1 cellular context compared by ENCODE assay signal in the genomic region with DNA sequence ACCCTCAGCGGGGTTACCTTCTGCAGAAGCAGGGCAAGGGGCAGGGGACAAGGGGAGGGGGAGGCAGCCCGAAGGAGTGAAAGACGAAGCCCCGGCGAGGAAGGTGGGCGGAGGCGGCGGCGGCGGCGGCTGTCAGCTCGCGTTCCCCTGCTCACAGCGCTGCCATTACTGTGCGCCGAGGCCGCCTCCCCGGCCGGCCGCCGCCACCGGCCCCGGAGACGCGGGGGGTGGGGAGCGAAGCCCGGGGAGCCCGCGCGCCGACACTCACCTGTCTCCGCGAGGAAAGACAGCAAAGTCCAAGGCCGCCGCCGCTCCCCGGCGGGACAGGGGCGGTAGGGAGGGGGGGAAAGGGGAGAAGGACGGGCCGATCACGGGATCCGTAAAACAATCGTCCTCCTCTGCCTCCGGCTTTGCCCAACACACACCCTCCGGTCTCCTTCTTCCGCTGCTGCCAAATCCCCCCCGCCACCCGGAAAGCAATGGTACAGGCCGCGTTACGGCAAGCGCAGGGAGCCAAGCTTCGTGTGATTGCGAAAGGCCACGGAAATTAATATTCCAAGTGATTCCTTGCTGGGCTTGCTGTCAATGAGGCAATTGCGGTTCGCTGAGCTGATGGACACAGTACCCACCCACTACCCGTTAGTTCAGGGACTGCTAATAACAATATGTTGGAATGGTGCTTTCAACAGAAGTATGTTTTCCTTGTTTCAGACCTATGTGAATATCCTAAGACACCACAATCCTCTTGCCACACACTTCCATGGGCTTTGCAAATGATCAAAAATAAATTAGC.
TF ChIP-seq lines count a peak whose summit lies in the region.

A gene (minus strand): TSS at position 180 of the 793 bp plus-strand sequence. CDS start 19,024 bp downstream, outside the sequence.

TF ChIP-seq in HepG2, 621 proteins besides CTCF, POLR2A, EP300 and RAD21 (continued from another document and continues in another):
- TF ChIP-seq SMAD3 (CRISPR knock-in tag; IDR thresholded peaks at IDR 0.05) (peak; percentile 74; the same call in 1 of the 2 replicates), ZNF773 (CRISPR knock-in tag; IDR thresholded peaks at IDR 0.05; ENCODE audit: borderline replicate concordance) (no peak), SRSF4 (IDR thresholded peaks at IDR 0.05; ENCODE audit: low read depth, low read length, poor library complexity, severe bottlenecking) (no peak), HDAC6 (IDR thresholded peaks at IDR 0.05; ENCODE audit: low read depth, low read length) (no peak), ELF4 (CRISPR knock-in tag; IDR thresholded peaks at IDR 0.05; ENCODE audit: borderline replicate concordance) (no peak), ZNF589 (CRISPR knock-in tag; conservative IDR thresholded peaks at IDR 0.05) (no peak), ZNF431 (CRISPR knock-in tag; IDR thresholded peaks at IDR 0.05; ENCODE audit: borderline replicate concordance, low read depth) (no peak), HHEX (CRISPR knock-in tag; IDR thresholded peaks at IDR 0.05) (0 out of 2 replicates have a peak, but pooled peaks have one; percentile 34), HES4 (CRISPR knock-in tag; IDR thresholded peaks at IDR 0.05; ENCODE audit: borderline replicate concordance) (peak; percentile 64; the same call in 1 of the 2 replicates), SAFB2 (CRISPR knock-in tag; IDR thresholded peaks at IDR 0.05; ENCODE audit: borderline replicate concordance, low read depth) (no peak), MXI1 (IDR thresholded peaks at IDR 0.05; ENCODE audit: borderline replicate concordance, low read depth, low read length) (peak; percentile 28; the same call in 1 of the 3 replicates), SNAPC2 (CRISPR knock-in tag; IDR thresholded peaks at IDR 0.05) (no peak), ZNF703 (CRISPR knock-in tag; IDR thresholded peaks at IDR 0.05; ENCODE audit: borderline replicate concordance) (no peak), ZNF382 (CRISPR knock-in tag; IDR thresholded peaks at IDR 0.05; ENCODE audit: borderline replicate concordance) (no peak), PTBP1 (IDR thresholded peaks at IDR 0.05; ENCODE audit: low read depth, low read length, poor library complexity, severe bottlenecking) (no peak), ARNT (IDR thresholded peaks at IDR 0.05) (no peak), ZNF878 (CRISPR knock-in tag; IDR thresholded peaks at IDR 0.05) (no peak), ZNF780A (CRISPR knock-in tag; IDR thresholded peaks at IDR 0.05) (no peak), ZNF766 (CRISPR knock-in tag; IDR thresholded peaks at IDR 0.05; ENCODE audit: borderline replicate concordance) (no peak), ZNF737 (CRISPR knock-in tag; IDR thresholded peaks at IDR 0.05; ENCODE audit: borderline replicate concordance) (no peak), ZFP36L1 (CRISPR knock-in tag; IDR thresholded peaks at IDR 0.05) (no peak), ZNF33B (CRISPR knock-in tag; IDR thresholded peaks at IDR 0.05) (no peak; the same call in 1 of the 2 replicates), ONECUT2 (CRISPR knock-in tag; IDR thresholded peaks at IDR 0.05) (no peak), SATB2 (CRISPR knock-in tag; IDR thresholded peaks at IDR 0.05) (no peak), KDM5B (CRISPR knock-in tag; IDR thresholded peaks at IDR 0.05; ENCODE audit: borderline replicate concordance) (no peak; the same call in 1 of the 2 replicates), YY1 (IDR thresholded peaks at IDR 0.05; ENCODE audit: insufficient read depth, insufficient replicate concordance, low read depth, low read length) (peak; percentile 91), MED1 (CRISPR knock-in tag; IDR thresholded peaks at IDR 0.05) (peak; percentile 46; the same call in 1 of the 2 replicates), ZSCAN21 (CRISPR knock-in tag; IDR thresholded peaks at IDR 0.05; ENCODE audit: borderline replicate concordance) (peak; percentile 49; the same call in 1 of the 2 replicates), GFI1 (CRISPR knock-in tag; IDR thresholded peaks at IDR 0.05; ENCODE audit: borderline replicate concordance) (no peak), SMAD9 (CRISPR knock-in tag; IDR thresholded peaks at IDR 0.05) (no peak), ERF (CRISPR knock-in tag; IDR thresholded peaks at IDR 0.05) (peak; percentile 38; the same call in 1 of the 2 replicates), ZNF274 (CRISPR knock-in tag; IDR thresholded peaks at IDR 0.05) (no peak), CHD4 (IDR thresholded peaks at IDR 0.05; ENCODE audit: borderline replicate concordance, low read length) (no peak), TOE1 (CRISPR knock-in tag; IDR thresholded peaks at IDR 0.05) (no peak; the same call in 1 of the 2 replicates), ZNF891 (CRISPR knock-in tag; IDR thresholded peaks at IDR 0.05) (no peak), MTA1 (CRISPR knock-in tag; IDR thresholded peaks at IDR 0.05; ENCODE audit: borderline replicate concordance) (no peak; the same call in 1 of the 2 replicates), MIER3 (CRISPR knock-in tag; IDR thresholded peaks at IDR 0.05; ENCODE audit: borderline replicate concordance) (peak; percentile 66; the same call in 1 of the 2 replicates), JUN (CRISPR knock-in tag; IDR thresholded peaks at IDR 0.05) (no peak)
- TF ChIP-seq, protein P1, sequence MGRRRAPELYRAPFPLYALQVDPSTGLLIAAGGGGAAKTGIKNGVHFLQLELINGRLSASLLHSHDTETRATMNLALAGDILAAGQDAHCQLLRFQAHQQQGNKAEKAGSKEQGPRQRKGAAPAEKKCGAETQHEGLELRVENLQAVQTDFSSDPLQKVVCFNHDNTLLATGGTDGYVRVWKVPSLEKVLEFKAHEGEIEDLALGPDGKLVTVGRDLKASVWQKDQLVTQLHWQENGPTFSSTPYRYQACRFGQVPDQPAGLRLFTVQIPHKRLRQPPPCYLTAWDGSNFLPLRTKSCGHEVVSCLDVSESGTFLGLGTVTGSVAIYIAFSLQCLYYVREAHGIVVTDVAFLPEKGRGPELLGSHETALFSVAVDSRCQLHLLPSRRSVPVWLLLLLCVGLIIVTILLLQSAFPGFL (CRISPR knock-in tag; IDR thresholded peaks at IDR 0.05), result no peak
- TF ChIP-seq, protein P2, sequence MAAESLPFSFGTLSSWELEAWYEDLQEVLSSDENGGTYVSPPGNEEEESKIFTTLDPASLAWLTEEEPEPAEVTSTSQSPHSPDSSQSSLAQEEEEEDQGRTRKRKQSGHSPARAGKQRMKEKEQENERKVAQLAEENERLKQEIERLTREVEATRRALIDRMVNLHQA (CRISPR knock-in tag; IDR thresholded peaks at IDR 0.05), result no peak
- TF ChIP-seq, protein P3, sequence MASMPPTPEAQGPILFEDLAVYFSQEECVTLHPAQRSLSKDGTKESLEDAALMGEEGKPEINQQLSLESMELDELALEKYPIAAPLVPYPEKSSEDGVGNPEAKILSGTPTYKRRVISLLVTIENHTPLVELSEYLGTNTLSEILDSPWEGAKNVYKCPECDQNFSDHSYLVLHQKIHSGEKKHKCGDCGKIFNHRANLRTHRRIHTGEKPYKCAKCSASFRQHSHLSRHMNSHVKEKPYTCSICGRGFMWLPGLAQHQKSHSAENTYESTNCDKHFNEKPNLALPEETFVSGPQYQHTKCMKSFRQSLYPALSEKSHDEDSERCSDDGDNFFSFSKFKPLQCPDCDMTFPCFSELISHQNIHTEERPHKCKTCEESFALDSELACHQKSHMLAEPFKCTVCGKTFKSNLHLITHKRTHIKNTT (CRISPR knock-in tag; IDR thresholded peaks at IDR 0.05), result no peak
- TF ChIP-seq, protein P4, sequence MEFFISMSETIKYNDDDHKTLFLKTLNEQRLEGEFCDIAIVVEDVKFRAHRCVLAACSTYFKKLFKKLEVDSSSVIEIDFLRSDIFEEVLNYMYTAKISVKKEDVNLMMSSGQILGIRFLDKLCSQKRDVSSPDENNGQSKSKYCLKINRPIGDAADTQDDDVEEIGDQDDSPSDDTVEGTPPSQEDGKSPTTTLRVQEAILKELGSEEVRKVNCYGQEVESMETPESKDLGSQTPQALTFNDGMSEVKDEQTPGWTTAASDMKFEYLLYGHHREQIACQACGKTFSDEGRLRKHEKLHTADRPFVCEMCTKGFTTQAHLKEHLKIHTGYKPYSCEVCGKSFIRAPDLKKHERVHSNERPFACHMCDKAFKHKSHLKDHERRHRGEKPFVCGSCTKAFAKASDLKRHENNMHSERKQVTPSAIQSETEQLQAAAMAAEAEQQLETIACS (CRISPR knock-in tag; IDR thresholded peaks at IDR 0.05), result no peak
- TF ChIP-seq, protein P5, sequence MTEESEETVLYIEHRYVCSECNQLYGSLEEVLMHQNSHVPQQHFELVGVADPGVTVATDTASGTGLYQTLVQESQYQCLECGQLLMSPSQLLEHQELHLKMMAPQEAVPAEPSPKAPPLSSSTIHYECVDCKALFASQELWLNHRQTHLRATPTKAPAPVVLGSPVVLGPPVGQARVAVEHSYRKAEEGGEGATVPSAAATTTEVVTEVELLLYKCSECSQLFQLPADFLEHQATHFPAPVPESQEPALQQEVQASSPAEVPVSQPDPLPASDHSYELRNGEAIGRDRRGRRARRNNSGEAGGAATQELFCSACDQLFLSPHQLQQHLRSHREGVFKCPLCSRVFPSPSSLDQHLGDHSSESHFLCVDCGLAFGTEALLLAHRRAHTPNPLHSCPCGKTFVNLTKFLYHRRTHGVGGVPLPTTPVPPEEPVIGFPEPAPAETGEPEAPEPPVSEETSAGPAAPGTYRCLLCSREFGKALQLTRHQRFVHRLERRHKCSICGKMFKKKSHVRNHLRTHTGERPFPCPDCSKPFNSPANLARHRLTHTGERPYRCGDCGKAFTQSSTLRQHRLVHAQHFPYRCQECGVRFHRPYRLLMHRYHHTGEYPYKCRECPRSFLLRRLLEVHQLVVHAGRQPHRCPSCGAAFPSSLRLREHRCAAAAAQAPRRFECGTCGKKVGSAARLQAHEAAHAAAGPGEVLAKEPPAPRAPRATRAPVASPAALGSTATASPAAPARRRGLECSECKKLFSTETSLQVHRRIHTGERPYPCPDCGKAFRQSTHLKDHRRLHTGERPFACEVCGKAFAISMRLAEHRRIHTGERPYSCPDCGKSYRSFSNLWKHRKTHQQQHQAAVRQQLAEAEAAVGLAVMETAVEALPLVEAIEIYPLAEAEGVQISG (CRISPR knock-in tag; IDR thresholded peaks at IDR 0.05), result peak; percentile 87
- TF ChIP-seq, protein P6, sequence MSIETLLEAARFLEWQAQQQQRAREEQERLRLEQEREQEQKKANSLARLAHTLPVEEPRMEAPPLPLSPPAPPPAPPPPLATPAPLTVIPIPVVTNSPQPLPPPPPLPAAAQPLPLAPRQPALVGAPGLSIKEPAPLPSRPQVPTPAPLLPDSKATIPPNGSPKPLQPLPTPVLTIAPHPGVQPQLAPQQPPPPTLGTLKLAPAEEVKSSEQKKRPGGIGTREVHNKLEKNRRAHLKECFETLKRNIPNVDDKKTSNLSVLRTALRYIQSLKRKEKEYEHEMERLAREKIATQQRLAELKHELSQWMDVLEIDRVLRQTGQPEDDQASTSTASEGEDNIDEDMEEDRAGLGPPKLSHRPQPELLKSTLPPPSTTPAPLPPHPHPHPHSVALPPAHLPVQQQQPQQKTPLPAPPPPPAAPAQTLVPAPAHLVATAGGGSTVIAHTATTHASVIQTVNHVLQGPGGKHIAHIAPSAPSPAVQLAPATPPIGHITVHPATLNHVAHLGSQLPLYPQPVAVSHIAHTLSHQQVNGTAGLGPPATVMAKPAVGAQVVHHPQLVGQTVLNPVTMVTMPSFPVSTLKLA (IDR thresholded peaks at IDR 0.05), result no peak
- TF ChIP-seq, protein P7, sequence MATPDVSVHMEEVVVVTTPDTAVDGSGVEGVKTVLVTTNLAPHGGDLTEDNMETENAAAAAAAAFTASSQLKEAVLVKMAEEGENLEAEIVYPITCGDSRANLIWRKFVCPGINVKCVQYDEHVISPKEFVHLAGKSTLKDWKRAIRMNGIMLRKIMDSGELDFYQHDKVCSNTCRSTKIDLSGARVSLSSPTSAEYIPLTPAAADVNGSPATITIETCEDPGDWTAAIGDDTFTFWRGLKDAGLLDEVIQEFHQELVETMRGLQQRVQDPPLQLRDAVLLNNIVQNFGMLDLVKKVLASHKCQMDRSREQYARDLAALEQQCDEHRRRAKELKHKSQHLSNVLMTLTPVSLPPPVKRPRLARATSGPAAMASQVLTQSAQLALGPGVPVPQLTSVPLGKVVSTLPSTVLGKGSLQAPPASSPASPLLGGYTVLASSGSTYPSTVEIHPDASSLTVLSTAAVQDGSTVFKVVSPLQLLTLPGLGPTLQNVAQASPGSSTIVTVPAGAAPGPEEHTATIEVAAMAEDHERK (CRISPR knock-in tag; IDR thresholded peaks at IDR 0.05; ENCODE audit: low read depth), result 0 out of 2 replicates have a peak, but pooled peaks have one; percentile 15
- TF ChIP-seq, protein P8, sequence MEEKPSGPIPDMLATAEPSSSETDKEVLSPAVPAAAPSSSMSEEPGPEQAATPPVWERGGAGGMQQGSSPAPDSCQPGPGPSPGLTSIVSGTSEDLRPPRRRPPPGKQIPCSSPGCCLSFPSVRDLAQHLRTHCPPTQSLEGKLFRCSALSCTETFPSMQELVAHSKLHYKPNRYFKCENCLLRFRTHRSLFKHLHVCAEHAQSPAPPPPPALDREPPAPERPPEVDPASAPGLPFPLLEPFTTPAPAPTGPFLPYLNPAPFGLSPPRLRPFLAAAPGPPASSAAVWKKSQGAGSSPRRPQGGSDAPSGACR (CRISPR knock-in tag; IDR thresholded peaks at IDR 0.05), result 0 out of 2 replicates have a peak, but pooled peaks have one; percentile 56
- TF ChIP-seq, protein P9, sequence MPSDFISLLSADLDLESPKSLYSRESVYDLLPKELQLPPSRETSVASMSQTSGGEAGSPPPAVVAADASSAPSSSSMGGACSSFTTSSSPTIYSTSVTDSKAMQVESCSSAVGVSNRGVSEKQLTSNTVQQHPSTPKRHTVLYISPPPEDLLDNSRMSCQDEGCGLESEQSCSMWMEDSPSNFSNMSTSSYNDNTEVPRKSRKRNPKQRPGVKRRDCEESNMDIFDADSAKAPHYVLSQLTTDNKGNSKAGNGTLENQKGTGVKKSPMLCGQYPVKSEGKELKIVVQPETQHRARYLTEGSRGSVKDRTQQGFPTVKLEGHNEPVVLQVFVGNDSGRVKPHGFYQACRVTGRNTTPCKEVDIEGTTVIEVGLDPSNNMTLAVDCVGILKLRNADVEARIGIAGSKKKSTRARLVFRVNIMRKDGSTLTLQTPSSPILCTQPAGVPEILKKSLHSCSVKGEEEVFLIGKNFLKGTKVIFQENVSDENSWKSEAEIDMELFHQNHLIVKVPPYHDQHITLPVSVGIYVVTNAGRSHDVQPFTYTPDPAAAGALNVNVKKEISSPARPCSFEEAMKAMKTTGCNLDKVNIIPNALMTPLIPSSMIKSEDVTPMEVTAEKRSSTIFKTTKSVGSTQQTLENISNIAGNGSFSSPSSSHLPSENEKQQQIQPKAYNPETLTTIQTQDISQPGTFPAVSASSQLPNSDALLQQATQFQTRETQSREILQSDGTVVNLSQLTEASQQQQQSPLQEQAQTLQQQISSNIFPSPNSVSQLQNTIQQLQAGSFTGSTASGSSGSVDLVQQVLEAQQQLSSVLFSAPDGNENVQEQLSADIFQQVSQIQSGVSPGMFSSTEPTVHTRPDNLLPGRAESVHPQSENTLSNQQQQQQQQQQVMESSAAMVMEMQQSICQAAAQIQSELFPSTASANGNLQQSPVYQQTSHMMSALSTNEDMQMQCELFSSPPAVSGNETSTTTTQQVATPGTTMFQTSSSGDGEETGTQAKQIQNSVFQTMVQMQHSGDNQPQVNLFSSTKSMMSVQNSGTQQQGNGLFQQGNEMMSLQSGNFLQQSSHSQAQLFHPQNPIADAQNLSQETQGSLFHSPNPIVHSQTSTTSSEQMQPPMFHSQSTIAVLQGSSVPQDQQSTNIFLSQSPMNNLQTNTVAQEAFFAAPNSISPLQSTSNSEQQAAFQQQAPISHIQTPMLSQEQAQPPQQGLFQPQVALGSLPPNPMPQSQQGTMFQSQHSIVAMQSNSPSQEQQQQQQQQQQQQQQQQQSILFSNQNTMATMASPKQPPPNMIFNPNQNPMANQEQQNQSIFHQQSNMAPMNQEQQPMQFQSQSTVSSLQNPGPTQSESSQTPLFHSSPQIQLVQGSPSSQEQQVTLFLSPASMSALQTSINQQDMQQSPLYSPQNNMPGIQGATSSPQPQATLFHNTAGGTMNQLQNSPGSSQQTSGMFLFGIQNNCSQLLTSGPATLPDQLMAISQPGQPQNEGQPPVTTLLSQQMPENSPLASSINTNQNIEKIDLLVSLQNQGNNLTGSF (CRISPR knock-in tag; IDR thresholded peaks at IDR 0.05), result no peak
